1 cellular context compared by ENCODE assay signal in the genomic region with DNA sequence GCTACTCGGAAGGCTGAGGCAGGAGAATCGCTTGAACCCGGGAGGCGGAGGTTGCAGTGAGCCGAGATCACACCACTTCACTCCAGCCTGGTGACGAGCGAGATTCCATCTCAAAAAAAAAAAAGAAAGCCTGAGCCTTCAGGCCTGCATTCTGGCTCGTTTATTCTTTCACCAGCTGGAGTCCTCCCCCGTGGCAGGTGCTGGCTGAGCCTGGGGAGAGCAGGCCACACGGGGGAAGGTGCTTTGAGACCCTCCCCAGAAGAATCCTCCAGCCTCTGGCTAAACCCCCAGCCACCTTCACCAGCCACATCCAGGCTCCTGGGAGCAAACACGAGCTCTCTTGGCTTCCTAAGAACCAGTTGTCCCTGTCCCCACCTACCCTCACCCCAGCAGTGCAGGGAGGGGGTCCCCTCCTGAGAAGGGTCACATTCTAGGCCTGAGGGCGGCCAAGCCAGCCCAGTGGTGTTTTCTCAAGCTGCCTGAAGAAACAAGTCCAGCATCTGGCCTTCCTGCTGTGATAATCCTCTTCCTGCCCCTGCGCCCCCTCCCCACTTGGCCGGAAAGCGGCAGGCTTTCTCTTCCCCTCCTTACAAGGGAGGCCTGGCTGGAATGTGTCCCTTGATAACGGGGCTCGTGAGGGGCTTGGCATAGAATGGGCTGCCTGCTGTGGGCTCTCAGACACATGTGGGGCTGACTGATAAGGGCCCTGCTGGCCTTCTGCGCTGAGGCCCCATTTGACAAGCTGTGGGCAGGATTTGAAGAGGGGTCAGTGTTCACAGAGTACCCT.
TF ChIP-seq lines count a peak whose summit lies in the region.

No MANE protein-coding gene starts in this region.

TF ChIP-seq in K562, 482 proteins besides CTCF, POLR2A, EP300 and RAD21 (continued from another document and continues in another):
- no peak for TF ChIP-seq CHD7 (IDR thresholded peaks at IDR 0.05; ENCODE audit: low read depth, low read length)
- TF ChIP-seq, protein P1, sequence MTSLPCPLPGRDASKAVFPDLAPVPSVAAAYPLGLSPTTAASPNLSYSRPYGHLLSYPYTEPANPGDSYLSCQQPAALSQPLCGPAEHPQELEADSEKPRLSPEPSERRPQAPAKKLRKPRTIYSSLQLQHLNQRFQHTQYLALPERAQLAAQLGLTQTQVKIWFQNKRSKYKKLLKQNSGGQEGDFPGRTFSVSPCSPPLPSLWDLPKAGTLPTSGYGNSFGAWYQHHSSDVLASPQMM (CRISPR knock-in tag; IDR thresholded peaks at IDR 0.05), result no peak
- no peak for TF ChIP-seq ZBTB8A (IDR thresholded peaks at IDR 0.05; ENCODE audit: partially characterized antibody)
- no peak for TF ChIP-seq CSDE1 (IDR thresholded peaks at IDR 0.05)
- peak; percentile 73 for TF ChIP-seq L3MBTL2 (IDR thresholded peaks at IDR 0.05)
- no peak for TF ChIP-seq PYGO2 (tag; IDR thresholded peaks at IDR 0.05)
- no peak for TF ChIP-seq ZNF280B (CRISPR knock-in tag; IDR thresholded peaks at IDR 0.05)
- TF ChIP-seq ZNF24 (IDR thresholded peaks at IDR 0.05), result peak; percentile 58; the same call in 1 of the 2 replicates
- TF ChIP-seq FOXJ2 (tag; IDR thresholded peaks at IDR 0.05), result no peak
- TF ChIP-seq ZNF75A (CRISPR knock-in tag; IDR thresholded peaks at IDR 0.05), result no peak
- no peak; the same call in 1 of the 2 replicates for TF ChIP-seq ZNF274 (IDR thresholded peaks at IDR 0.05; ENCODE audit: borderline replicate concordance, low read depth, low read length)
- no peak for TF ChIP-seq USF2 (CRISPR knock-in tag; IDR thresholded peaks at IDR 0.05)
- TF ChIP-seq ZNF583 (CRISPR knock-in tag; IDR thresholded peaks at IDR 0.05), result peak; percentile 66; the same call in 1 of the 2 replicates
- peak; percentile 96 for TF ChIP-seq SOX6 (IDR thresholded peaks at IDR 0.05)
- TF ChIP-seq, protein P2, sequence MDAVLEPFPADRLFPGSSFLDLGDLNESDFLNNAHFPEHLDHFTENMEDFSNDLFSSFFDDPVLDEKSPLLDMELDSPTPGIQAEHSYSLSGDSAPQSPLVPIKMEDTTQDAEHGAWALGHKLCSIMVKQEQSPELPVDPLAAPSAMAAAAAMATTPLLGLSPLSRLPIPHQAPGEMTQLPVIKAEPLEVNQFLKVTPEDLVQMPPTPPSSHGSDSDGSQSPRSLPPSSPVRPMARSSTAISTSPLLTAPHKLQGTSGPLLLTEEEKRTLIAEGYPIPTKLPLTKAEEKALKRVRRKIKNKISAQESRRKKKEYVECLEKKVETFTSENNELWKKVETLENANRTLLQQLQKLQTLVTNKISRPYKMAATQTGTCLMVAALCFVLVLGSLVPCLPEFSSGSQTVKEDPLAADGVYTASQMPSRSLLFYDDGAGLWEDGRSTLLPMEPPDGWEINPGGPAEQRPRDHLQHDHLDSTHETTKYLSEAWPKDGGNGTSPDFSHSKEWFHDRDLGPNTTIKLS (IDR thresholded peaks at IDR 0.05; ENCODE audit: borderline replicate concordance, low read depth), result no peak; the same call in 1 of the 2 replicates
- no peak for TF ChIP-seq SAP30 (IDR thresholded peaks at IDR 0.05; ENCODE audit: borderline replicate concordance, insufficient read depth, low read depth, low read length, poor library complexity, severe bottlenecking)
- TF ChIP-seq HDAC3 (IDR thresholded peaks at IDR 0.05; ENCODE audit: borderline replicate concordance, partially characterized antibody), result no peak
- TF ChIP-seq OTX1 (CRISPR knock-in tag; IDR thresholded peaks at IDR 0.05), result no peak
- peak; percentile 86 for TF ChIP-seq TOE1 (IDR thresholded peaks at IDR 0.05; ENCODE audit: borderline replicate concordance)
- no peak for TF ChIP-seq TOE1 (CRISPR knock-in tag; IDR thresholded peaks at IDR 0.05; ENCODE audit: borderline replicate concordance, low read depth)
- TF ChIP-seq SMARCB1 (IDR thresholded peaks at IDR 0.05; ENCODE audit: insufficient read length, low read depth), result no peak
- TF ChIP-seq SRSF7 (optimal IDR thresholded peaks at IDR 0.05; ENCODE audit: low read depth, low read length), result no peak
- no peak for TF ChIP-seq ZBTB12 (CRISPR knock-in tag; IDR thresholded peaks at IDR 0.05)
- TF ChIP-seq CC2D1A (IDR thresholded peaks at IDR 0.05), result peak; percentile 97; the same call in 1 of the 2 replicates
- peak; percentile 59; the same call in 1 of the 2 replicates for TF ChIP-seq EGR1 (conservative IDR thresholded peaks at IDR 0.05)
- TF ChIP-seq CBFA2T3 (IDR thresholded peaks at IDR 0.05), result peak; percentile 100
- peak; percentile 88; the same call in 1 of the 2 replicates for TF ChIP-seq PTBP1 (IDR thresholded peaks at IDR 0.05; ENCODE audit: low read depth, low read length)
- TF ChIP-seq TCF7 (IDR thresholded peaks at IDR 0.05; ENCODE audit: borderline replicate concordance), result 0 out of 2 replicates have a peak, but pooled peaks have one; percentile 53
- TF ChIP-seq ZBTB7A (IDR thresholded peaks at IDR 0.05; ENCODE audit: borderline replicate concordance, control insufficient read depth, low read depth, low read length), result peak; percentile 100
- no peak for TF ChIP-seq HNRNPK (IDR thresholded peaks at IDR 0.05; ENCODE audit: low read depth, low read length, poor library complexity, severe bottlenecking)
- TF ChIP-seq HMG20A (CRISPR knock-in tag; conservative IDR thresholded peaks at IDR 0.05), result no peak
- no peak for TF ChIP-seq RFX1 (IDR thresholded peaks at IDR 0.05)
- no peak for TF ChIP-seq ZBTB1 (CRISPR knock-in tag; IDR thresholded peaks at IDR 0.05; ENCODE audit: borderline replicate concordance, low read depth)
- no peak for TF ChIP-seq KLF1 (tag; IDR thresholded peaks at IDR 0.05)
- no peak for TF ChIP-seq RBM22 (IDR thresholded peaks at IDR 0.05; ENCODE audit: low read depth, low read length, poor library complexity, severe bottlenecking)
- TF ChIP-seq LARP7 (IDR thresholded peaks at IDR 0.05), result no peak
- no peak for TF ChIP-seq PTTG1 (tag; IDR thresholded peaks at IDR 0.05; ENCODE audit: low read depth)
- TF ChIP-seq ZNF699 (CRISPR knock-in tag; IDR thresholded peaks at IDR 0.05; ENCODE audit: insufficient replicate concordance), result no peak
- peak; percentile 69 for TF ChIP-seq POLR2G (IDR thresholded peaks at IDR 0.05; ENCODE audit: low read depth, low read length)
- peak; percentile 83; the same call in 1 of the 2 replicates for TF ChIP-seq TARDBP (IDR thresholded peaks at IDR 0.05)
- TF ChIP-seq ZBTB2 (IDR thresholded peaks at IDR 0.05), result peak; percentile 85; the same call in 1 of the 2 replicates
- peak; percentile 51 for TF ChIP-seq RBBP5 (IDR thresholded peaks at IDR 0.05; ENCODE audit: borderline replicate concordance, insufficient read depth, low read length, poor library complexity, severe bottlenecking)
- TF ChIP-seq MAFK (IDR thresholded peaks at IDR 0.05; ENCODE audit: low read length), result 0 out of 2 replicates have a peak, but pooled peaks have one; percentile 9
- no peak for TF ChIP-seq TSC22D4 (tag; IDR thresholded peaks at IDR 0.05)
- TF ChIP-seq PHF8 (IDR thresholded peaks at IDR 0.05; ENCODE audit: borderline replicate concordance, low read length), result peak; percentile 47; the same call in 1 of the 2 replicates
